ENCODE assay signal across 15 cellular contexts in genomic region chr1:206802401-206802800, GRCh38.
DNase-seq lines count a peak whose midpoint lies in the region; ATAC-seq and TF ChIP-seq lines count a peak whose summit lies in the region.
"Had no signal": no experiment of that assay in that cellular context is flagged by ENCODE, and none has a peak within 500 bp of the region (broad histone marks: within the 10 kb centered on the region; RNA-seq: fewer than 3 reads in every experiment).

No MANE protein-coding gene starts in this region.

- no peaks in the 10 kb centered on the region for H3K9me3 Mint-ChIP-seq in stimulated activated naive CD8-positive, alpha-beta T cell treated with anti-CD3 and anti-CD28 coated beads, Interleukin-15, Interleukin-2, amounts not matched to agents 100 ng/mL and 50 ng/mL, for 24 hours
- H3K9me3 Mint-ChIP-seq in activated naive CD8-positive, alpha-beta T cell (ENCODE audit: low read depth): peaks cover 3% of the 10 kb centered on the region
- H3K9me3 Mint-ChIP-seq: HFFc6 had no signal

- DNase-seq in stimulated activated naive CD8-positive, alpha-beta T cell treated with anti-CD3 and anti-CD28 coated beads, Interleukin-15, Interleukin-2, amounts not matched to agents 100 U/mL and 50 U/mL, for 24 hours: no peak
- peak; percentile 58 for DNase-seq in MV-4-11 (lab: John Stamatoyannopoulos, UW)
- no peak for DNase-seq in stimulated activated CD4-positive, alpha-beta T cell treated with anti-CD3 and anti-CD28 coated beads, Interleukin-1b, Interleukin-23, amount 100 ng/mL, for 48 hours
- DNase-seq in central memory CD4-positive, alpha-beta T cell: no peak
- no peak for DNase-seq in NCI-H510A (lab: John Stamatoyannopoulos, UW)
- DNase-seq in brain microvascular endothelial cell: no peak
- DNase-seq: HFFc6, left lung, NCI-H2081 treated with DMSO at 0.1 percent for 48 hours, NCI-H82, SHP77 treated with DMSO at 0.1 percent for 48 hours, testis had no signal

- no peaks in the 10 kb centered on the region for H3K36me3 ChIP-seq in brain microvascular endothelial cell (replicated peaks)
- H3K36me3 ChIP-seq: left lung had no signal

- in situ Hi-C loops in brain microvascular endothelial cell (cut with HindIII; ENCODE audit: low pct_ligation_motif_present, low sequenced_read_pairs): no loop called here

- no peak for TF ChIP-seq CTCF in brain microvascular endothelial cell (IDR thresholded peaks at IDR 0.05; ENCODE audit: low read depth, low read length, missing control alignments)

- H3K4me3 ChIP-seq in brain microvascular endothelial cell (ENCODE audit: low read depth, low read length): no peak overlapping the region
- H3K4me3 ChIP-seq: left lung, testis had no signal

- ATAC-seq in stimulated activated naive CD8-positive, alpha-beta T cell treated with anti-CD3 and anti-CD28 coated beads, Interleukin-15, Interleukin-2, amounts not matched to agents 100 U/mL and 50 U/mL, for 24 hours: no peak
- ATAC-seq: left lung had no signal

- peak overlapping the region; percentile 87 for H3K27ac Mint-ChIP-seq in stimulated activated naive CD8-positive, alpha-beta T cell treated with anti-CD3 and anti-CD28 coated beads, Interleukin-15, Interleukin-2, amounts not matched to agents 100 ng/mL and 50 ng/mL, for 24 hours
- peak overlapping the region; percentile 90 for H3K27ac Mint-ChIP-seq in activated naive CD8-positive, alpha-beta T cell
- H3K27ac Mint-ChIP-seq: HFFc6 had no signal

- H3K36me3 Mint-ChIP-seq in stimulated activated naive CD8-positive, alpha-beta T cell treated with anti-CD3 and anti-CD28 coated beads, Interleukin-15, Interleukin-2, amounts not matched to agents 100 ng/mL and 50 ng/mL, for 24 hours (ENCODE audit: low read depth): no peaks in the 10 kb centered on the region
- H3K36me3 Mint-ChIP-seq in activated naive CD8-positive, alpha-beta T cell: no peaks in the 10 kb centered on the region

- peaks cover 26% of the 10 kb centered on the region for H3K27me3 ChIP-seq in brain microvascular endothelial cell (replicated peaks)
- H3K27me3 ChIP-seq: left lung, testis had no signal

- H3K4me3 Mint-ChIP-seq in stimulated activated naive CD8-positive, alpha-beta T cell treated with anti-CD3 and anti-CD28 coated beads, Interleukin-15, Interleukin-2, amounts not matched to agents 100 ng/mL and 50 ng/mL, for 24 hours: peak overlapping the region; percentile 55
- H3K4me3 Mint-ChIP-seq in activated naive CD8-positive, alpha-beta T cell: peak overlapping the region; percentile 68
- H3K4me3 Mint-ChIP-seq: CD14-positive monocyte, HFFc6 had no signal

- no peak overlapping the region for H3K27ac ChIP-seq in brain microvascular endothelial cell
- H3K27ac ChIP-seq: left lung, testis had no signal

- peaks cover 81% of the 10 kb centered on the region for H3K4me1 Mint-ChIP-seq in stimulated activated naive CD8-positive, alpha-beta T cell treated with anti-CD3 and anti-CD28 coated beads, Interleukin-15, Interleukin-2, amounts not matched to agents 100 ng/mL and 50 ng/mL, for 24 hours (ENCODE audit: low read depth)
- H3K4me1 Mint-ChIP-seq in activated naive CD8-positive, alpha-beta T cell (ENCODE audit: low read depth): peaks cover 84% of the 10 kb centered on the region

- H3K27me3 Mint-ChIP-seq in stimulated activated naive CD8-positive, alpha-beta T cell treated with anti-CD3 and anti-CD28 coated beads, Interleukin-15, Interleukin-2, amounts not matched to agents 100 ng/mL and 50 ng/mL, for 24 hours: peaks cover 4% of the 10 kb centered on the region
- no peaks in the 10 kb centered on the region for H3K27me3 Mint-ChIP-seq in activated naive CD8-positive, alpha-beta T cell
